Comparison of ENCODE assay signal across 1 cellular context in genomic region chr2:190696792-190697398, GRCh38.
TF ChIP-seq lines count a peak whose summit lies in the region.

No MANE protein-coding gene starts in this region.

TF ChIP-seq in HepG2, 621 proteins besides CTCF, POLR2A, EP300 and RAD21 (continues in another document):
- TF ChIP-seq IKZF1 (IDR thresholded peaks at IDR 0.05) (no peak), TFAP4 (IDR thresholded peaks at IDR 0.05; ENCODE audit: borderline replicate concordance, low read depth) (peak; percentile 96), RARA (CRISPR knock-in tag; IDR thresholded peaks at IDR 0.05) (peak; percentile 47), SAP130 (CRISPR knock-in tag; IDR thresholded peaks at IDR 0.05; ENCODE audit: low read depth) (peak; percentile 59), MYC (CRISPR knock-in tag; IDR thresholded peaks at IDR 0.05; ENCODE audit: borderline replicate concordance) (no peak), ATF7-NPFF (CRISPR knock-in tag; IDR thresholded peaks at IDR 0.05; ENCODE audit: low read depth) (no peak), MXI1 (IDR thresholded peaks at IDR 0.05; ENCODE audit: borderline replicate concordance, low read depth, low read length) (peak; percentile 43; the same call in 1 of the 3 replicates), FOXA3 (CRISPR knock-in tag; IDR thresholded peaks at IDR 0.05) (peak; percentile 72), RFXANK (CRISPR knock-in tag; IDR thresholded peaks at IDR 0.05) (no peak), MIXL1 (CRISPR knock-in tag; IDR thresholded peaks at IDR 0.05) (no peak), CHD4 (IDR thresholded peaks at IDR 0.05; ENCODE audit: borderline replicate concordance, low read length) (no peak), HDAC1 (CRISPR knock-in tag; IDR thresholded peaks at IDR 0.05) (peak; percentile 44; the same call in 1 of the 2 replicates), ZNF772 (CRISPR knock-in tag; IDR thresholded peaks at IDR 0.05) (no peak), ZNF670 (CRISPR knock-in tag; IDR thresholded peaks at IDR 0.05; ENCODE audit: borderline replicate concordance) (0 out of 2 replicates have a peak, but pooled peaks have one; percentile 55), PAXIP1 (CRISPR knock-in tag; conservative IDR thresholded peaks at IDR 0.05) (peak; percentile 49), HHEX (CRISPR knock-in tag; IDR thresholded peaks at IDR 0.05) (peak; percentile 38; the same call in 1 of the 2 replicates), FOXK1 (CRISPR knock-in tag; IDR thresholded peaks at IDR 0.05; ENCODE audit: borderline replicate concordance, low read depth) (peak; percentile 26; the same call in 1 of the 2 replicates), ZFX (CRISPR knock-in tag; IDR thresholded peaks at IDR 0.05; ENCODE audit: low read depth) (0 out of 2 replicates have a peak, but pooled peaks have one; percentile 24), HNF1B (CRISPR knock-in tag; IDR thresholded peaks at IDR 0.05) (peak; percentile 58; the same call in 1 of the 2 replicates), TBL1XR1 (IDR thresholded peaks at IDR 0.05; ENCODE audit: borderline replicate concordance, low read length, partially characterized antibody) (peak; percentile 82), ZNF24 (IDR thresholded peaks at IDR 0.05) (peak; percentile 18; the same call in 1 of the 2 replicates)
- TF ChIP-seq, protein P1, sequence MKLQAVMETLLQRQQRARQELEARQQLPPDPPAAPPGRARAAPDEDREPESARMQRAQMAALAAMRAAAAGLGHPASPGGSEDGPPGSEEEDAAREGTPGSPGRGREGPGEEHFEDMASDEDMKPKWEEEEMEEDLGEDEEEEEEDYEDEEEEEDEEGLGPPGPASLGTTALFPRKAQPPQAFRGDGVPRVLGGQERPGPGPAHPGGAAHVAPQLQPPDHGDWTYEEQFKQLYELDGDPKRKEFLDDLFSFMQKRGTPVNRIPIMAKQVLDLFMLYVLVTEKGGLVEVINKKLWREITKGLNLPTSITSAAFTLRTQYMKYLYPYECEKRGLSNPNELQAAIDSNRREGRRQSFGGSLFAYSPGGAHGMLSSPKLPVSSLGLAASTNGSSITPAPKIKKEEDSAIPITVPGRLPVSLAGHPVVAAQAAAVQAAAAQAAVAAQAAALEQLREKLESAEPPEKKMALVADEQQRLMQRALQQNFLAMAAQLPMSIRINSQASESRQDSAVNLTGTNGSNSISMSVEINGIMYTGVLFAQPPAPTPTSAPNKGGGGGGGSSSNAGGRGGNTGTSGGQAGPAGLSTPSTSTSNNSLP (IDR thresholded peaks at IDR 0.05; ENCODE audit: low read depth, low read length) = peak; percentile 41; the same call in 1 of the 2 replicates
- TF ChIP-seq, protein P2, sequence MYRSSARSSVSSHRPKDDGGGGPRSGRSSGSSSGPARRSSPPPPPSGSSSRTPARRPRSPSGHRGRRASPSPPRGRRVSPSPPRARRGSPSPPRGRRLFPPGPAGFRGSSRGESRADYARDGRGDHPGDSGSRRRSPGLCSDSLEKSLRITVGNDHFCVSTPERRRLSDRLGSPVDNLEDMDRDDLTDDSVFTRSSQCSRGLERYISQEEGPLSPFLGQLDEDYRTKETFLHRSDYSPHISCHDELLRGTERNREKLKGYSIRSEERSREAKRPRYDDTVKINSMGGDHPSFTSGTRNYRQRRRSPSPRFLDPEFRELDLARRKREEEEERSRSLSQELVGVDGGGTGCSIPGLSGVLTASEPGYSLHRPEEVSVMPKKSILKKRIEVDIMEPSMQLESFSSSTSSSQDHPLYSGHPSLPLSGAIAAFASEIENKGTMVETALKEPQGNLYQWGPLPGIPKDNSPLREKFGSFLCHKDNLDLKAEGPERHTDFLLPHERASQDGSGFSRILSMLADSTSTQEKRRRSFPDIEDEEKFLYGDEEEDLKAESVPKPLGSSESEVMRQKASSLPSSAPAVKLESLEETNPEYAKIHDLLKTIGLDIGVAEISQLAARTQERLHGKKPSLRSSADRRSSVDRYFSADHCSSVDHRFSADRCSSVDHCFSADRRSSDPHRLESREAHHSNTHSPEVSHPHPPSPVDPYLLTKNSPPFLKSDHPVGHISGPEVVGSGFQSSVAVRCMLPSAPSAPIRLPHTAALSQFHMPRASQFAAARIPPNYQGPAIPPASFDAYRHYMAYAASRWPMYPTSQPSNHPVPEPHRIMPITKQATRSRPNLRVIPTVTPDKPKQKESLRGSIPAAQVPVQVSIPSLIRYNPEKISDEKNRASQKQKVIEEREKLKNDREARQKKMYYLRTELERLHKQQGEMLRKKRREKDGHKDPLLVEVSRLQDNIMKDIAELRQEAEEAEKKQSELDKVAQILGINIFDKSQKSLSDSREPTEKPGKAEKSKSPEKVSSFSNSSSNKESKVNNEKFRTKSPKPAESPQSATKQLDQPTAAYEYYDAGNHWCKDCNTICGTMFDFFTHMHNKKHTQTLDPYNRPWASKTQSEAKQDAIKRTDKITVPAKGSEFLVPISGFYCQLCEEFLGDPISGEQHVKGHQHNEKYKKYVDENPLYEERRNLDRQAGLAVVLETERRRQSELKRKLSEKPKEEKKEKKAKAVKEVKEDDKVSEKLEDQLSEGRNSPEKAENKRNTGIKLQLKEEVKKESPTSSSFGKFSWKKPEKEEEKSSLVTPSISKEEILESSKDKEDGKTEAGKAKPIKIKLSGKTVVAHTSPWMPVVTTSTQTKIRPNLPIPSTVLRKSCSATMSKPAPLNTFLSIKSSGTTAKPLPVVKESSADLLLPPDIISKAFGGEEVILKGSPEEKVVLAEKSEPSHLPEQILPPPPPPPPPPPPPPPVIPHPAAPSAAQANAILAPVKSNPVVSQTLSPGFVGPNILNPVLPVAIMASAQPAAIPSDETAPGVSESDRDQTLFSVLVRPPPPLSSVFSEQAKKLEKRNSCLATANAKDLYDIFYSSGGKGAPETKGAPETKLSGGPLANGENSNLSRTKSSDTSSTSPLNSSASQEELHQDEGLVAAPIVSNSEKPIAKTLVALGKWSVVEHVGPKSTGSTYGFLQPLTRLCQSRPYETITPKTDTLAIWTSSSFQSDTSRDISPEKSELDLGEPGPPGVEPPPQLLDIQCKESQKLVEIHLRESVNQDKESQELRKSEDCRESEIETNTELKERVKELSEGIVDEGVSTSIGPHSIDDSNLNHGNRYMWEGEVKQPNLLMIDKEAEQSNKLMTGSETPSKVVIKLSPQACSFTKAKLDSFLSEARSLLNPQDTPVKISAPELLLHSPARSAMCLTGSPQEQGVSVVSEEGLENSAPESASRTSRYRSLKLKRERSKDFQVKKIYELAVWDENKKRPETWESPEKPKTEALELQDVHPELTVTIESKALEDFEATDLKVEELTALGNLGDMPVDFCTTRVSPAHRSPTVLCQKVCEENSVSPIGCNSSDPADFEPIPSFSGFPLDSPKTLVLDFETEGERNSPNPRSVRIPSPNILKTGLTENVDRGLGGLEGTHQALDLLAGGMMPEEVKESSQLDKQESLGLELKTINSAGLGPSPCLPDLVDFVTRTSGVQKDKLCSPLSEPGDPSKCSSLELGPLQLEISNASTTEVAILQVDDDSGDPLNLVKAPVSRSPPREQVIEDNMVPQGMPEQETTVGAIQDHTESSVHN (CRISPR knock-in tag; IDR thresholded peaks at IDR 0.05) = no peak
- TF ChIP-seq, protein P3, sequence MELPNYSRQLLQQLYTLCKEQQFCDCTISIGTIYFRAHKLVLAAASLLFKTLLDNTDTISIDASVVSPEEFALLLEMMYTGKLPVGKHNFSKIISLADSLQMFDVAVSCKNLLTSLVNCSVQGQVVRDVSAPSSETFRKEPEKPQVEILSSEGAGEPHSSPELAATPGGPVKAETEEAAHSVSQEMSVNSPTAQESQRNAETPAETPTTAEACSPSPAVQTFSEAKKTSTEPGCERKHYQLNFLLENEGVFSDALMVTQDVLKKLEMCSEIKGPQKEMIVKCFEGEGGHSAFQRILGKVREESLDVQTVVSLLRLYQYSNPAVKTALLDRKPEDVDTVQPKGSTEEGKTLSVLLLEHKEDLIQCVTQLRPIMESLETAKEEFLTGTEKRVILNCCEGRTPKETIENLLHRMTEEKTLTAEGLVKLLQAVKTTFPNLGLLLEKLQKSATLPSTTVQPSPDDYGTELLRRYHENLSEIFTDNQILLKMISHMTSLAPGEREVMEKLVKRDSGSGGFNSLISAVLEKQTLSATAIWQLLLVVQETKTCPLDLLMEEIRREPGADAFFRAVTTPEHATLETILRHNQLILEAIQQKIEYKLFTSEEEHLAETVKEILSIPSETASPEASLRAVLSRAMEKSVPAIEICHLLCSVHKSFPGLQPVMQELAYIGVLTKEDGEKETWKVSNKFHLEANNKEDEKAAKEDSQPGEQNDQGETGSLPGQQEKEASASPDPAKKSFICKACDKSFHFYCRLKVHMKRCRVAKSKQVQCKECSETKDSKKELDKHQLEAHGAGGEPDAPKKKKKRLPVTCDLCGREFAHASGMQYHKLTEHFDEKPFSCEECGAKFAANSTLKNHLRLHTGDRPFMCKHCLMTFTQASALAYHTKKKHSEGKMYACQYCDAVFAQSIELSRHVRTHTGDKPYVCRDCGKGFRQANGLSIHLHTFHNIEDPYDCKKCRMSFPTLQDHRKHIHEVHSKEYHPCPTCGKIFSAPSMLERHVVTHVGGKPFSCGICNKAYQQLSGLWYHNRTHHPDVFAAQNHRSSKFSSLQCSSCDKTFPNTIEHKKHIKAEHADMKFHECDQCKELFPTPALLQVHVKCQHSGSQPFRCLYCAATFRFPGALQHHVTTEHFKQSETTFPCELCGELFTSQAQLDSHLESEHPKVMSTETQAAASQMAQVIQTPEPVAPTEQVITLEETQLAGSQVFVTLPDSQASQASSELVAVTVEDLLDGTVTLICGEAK (IDR thresholded peaks at IDR 0.05) = 0 out of 2 replicates have a peak, but pooled peaks have one; percentile 22
- TF ChIP-seq, protein P3 (CRISPR knock-in tag; IDR thresholded peaks at IDR 0.05) = no peak; the same call in 1 of the 2 replicates
